In the genomic region with DNA sequence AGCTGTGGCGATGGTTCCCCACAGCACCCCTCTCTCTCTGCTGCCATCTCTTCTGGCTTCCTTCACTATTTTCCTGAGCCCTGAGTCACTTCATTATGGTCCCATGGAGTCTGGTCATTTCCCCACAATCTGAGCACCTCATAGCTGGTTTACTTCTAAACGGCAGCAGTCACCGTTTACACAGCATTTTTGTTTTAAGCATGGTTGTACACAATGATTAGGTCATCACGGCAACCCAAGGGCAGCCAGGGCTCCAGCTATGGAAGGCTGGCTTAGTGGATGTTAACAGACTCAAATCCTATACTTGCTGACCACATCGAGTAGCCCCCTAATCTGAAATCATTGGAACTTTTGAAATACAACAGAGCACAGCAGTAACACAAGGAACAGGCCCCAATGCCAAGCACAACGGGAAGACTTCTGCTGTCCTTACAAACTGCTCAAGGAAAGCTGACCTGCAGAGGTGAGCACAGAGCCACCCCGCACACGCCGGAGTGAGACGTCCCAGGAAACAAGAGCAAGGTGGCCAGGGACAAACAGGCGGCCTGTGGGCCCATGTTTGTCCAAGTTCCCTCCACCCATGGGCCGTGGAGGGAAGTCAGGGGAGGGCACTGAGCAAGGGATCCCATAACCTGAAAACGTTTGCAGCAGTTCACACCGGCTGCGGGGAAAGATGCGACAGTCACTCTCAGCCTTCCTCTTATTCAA, we compare ENCODE assay signal across 14 cellular contexts. TPM values are rescaled to one million over a fixed set of nuclear protein-coding genes. Genes with fewer than 3 reads are reported as not detected.
DNase-seq lines count a peak whose midpoint lies in the region; ATAC-seq lines count a peak whose summit lies in the region.
"Had no signal": no experiment of that assay in that cellular context is flagged by ENCODE, and none has a peak within 500 bp of the region (broad histone marks: within the 10 kb centered on the region; RNA-seq: fewer than 3 reads in every experiment).

No MANE protein-coding gene starts in this region.

- H3K27ac Mint-ChIP-seq in T-helper 17 cell: peak overlapping the region; percentile 97
- H3K27ac Mint-ChIP-seq: memory B cell had no signal

- peak; percentile 52 for DNase-seq in EH (ENCODE audit: low read depth)
- DNase-seq in T-helper 17 cell: no peak
- DNase-seq in fibroblast of gingiva (ENCODE audit: low read depth): peak; percentile 23
- peak; percentile 27 for DNase-seq in renal cortical epithelial cell (ENCODE audit: low read depth)
- no peak for DNase-seq in MV-4-11 (lab: John Stamatoyannopoulos, UW)
- DNase-seq in mucosa of gallbladder (ENCODE audit: low spot score): no peak
- DNase-seq: activated CD4-positive, alpha-beta T cell treated with anti-CD3 and anti-CD28 coated beads for 48 hours; activated naive CD4-positive, alpha-beta T cell; dermis blood vessel endothelial cell; NCI-H526 treated with DMSO at 0.1 percent for 48 hours; upper lobe of right lung had no signal

- H3K9me3 ChIP-seq in T-helper 17 cell (ENCODE audit: control insufficient read depth, low read length, poor library complexity, severe bottlenecking): no peaks in the 10 kb centered on the region
- H3K9me3 ChIP-seq: upper lobe of right lung had no signal

- ATAC-seq in T-helper 17 cell (no peak), HG02588 (IDR thresholded peaks at IDR 0.05; ENCODE audit: unreplicated experiment) (no peak), GM19395 (IDR thresholded peaks at IDR 0.05; ENCODE audit: unreplicated experiment) (no peak)

- peak overlapping the region; percentile 66 for H3K4me3 Mint-ChIP-seq in T-helper 17 cell
- H3K4me3 Mint-ChIP-seq: memory B cell had no signal

- H3K36me3 Mint-ChIP-seq in T-helper 17 cell (ENCODE audit: low read depth): peaks cover 1% of the 10 kb centered on the region

- no peaks in the 10 kb centered on the region for H3K27me3 Mint-ChIP-seq in T-helper 17 cell
- H3K27me3 Mint-ChIP-seq: memory B cell had no signal

- peaks cover 55% of the 10 kb centered on the region for H3K4me1 Mint-ChIP-seq in T-helper 17 cell

RNA-seq across cellular contexts. Expression of gene CAMSAP1, which starts 22.9 kb away (rescaled TPM):
- 10 to 100 TPM; 32.6 to 39.3 TPM for total RNA-seq in T-helper 17 cell
- total RNA-seq in renal cortical epithelial cell: 31.6 and 39.8 TPM in 2 replicates
- total RNA-seq in mucosa of gallbladder: 24.4 TPM

Comparison
In these comparisons a context has a peak if more than half of its experiments do, and no peak if none do; other contexts are left out.
1. DNase-seq: peak in EH (single experiment), fibroblast of gingiva (single experiment) and renal cortical epithelial cell (single experiment); none in T-helper 17 cell (0 of 3), MV-4-11 (single experiment) and mucosa of gallbladder (single experiment).